23 cellular contexts compared by ENCODE assay signal in genomic region chr15:70539912-70540520, GRCh38.
"Had no signal": no experiment of that assay in that cellular context is flagged by ENCODE, and none has a peak within 500 bp of the region (broad histone marks: within the 10 kb centered on the region; RNA-seq: fewer than 3 reads in every experiment).

No MANE protein-coding gene starts in this region.

- H3K36me3 ChIP-seq: right lobe of liver, uterus had no signal

- H3K9me3 Mint-ChIP-seq: activated CD4-positive, alpha-beta T cell treated with anti-CD3 and anti-CD28 coated beads, Interleukin-2, amount 10 ng/mL, durations not matched to agents 24 days and 14 days; activated CD8-positive, alpha-beta T cell treated with anti-CD3 and anti-CD28 coated beads for 36 hours; activated T-helper 1 cell treated with anti-CD3 and anti-CD28 coated beads, Interleukin-12 subunit alpha, Interleukin-12 subunit beta, Interleukin-2, Interleukin-4 antibody, amounts not matched to agents 30 ng/mL and 10 ng/mL and 1 ng/mL, durations not matched to agents 14 hours and 24 hours and 36 hours; memory B cell had no signal

- H3K27me3 ChIP-seq: body of pancreas, right lobe of liver, testis, uterus had no signal

- H3K36me3 Mint-ChIP-seq: memory B cell had no signal

- H3K27ac Mint-ChIP-seq: activated CD4-positive, alpha-beta T cell treated with anti-CD3 and anti-CD28 coated beads, Interleukin-2, amount 10 ng/mL, durations not matched to agents 24 days and 14 days; activated CD8-positive, alpha-beta T cell treated with anti-CD3 and anti-CD28 coated beads for 36 hours; activated T-helper 1 cell treated with anti-CD3 and anti-CD28 coated beads, Interleukin-12 subunit alpha, Interleukin-12 subunit beta, Interleukin-2, Interleukin-4 antibody, amounts not matched to agents 30 ng/mL and 10 ng/mL and 1 ng/mL, durations not matched to agents 14 hours and 24 hours and 36 hours; memory B cell had no signal

- H3K4me3 Mint-ChIP-seq: activated CD4-positive, alpha-beta T cell treated with anti-CD3 and anti-CD28 coated beads, Interleukin-2, amount 10 ng/mL, durations not matched to agents 24 days and 14 days; activated CD8-positive, alpha-beta T cell treated with anti-CD3 and anti-CD28 coated beads for 36 hours; activated T-helper 1 cell treated with anti-CD3 and anti-CD28 coated beads, Interleukin-12 subunit alpha, Interleukin-12 subunit beta, Interleukin-2, Interleukin-4 antibody, amounts not matched to agents 30 ng/mL and 10 ng/mL and 1 ng/mL, durations not matched to agents 14 hours and 24 hours and 36 hours; memory B cell had no signal

- H3K4me3 ChIP-seq: body of pancreas, mucosa of descending colon, right lobe of liver, smooth muscle cell, testis, uterus had no signal

- H3K27ac ChIP-seq: body of pancreas, right lobe of liver, testis, uterus, VCaP had no signal

- H3K4me1 ChIP-seq: body of pancreas, right lobe of liver, testis, uterus had no signal

- DNase-seq: activated CD4-positive, alpha-beta T cell treated with anti-CD3 and anti-CD28 coated beads, Interleukin-2, amount 10 ng/mL, durations not matched to agents 24 days and 14 days; activated CD8-positive, alpha-beta T cell treated with anti-CD3 and anti-CD28 coated beads for 36 hours; activated gamma-delta T cell; activated naive CD4-positive, alpha-beta T cell treated with anti-CD3 and anti-CD28 coated beads, Interleukin-2, amount 50 U/mL, for 16 hours; anterior cingulate cortex; body of pancreas; dermis blood vessel endothelial cell; effector CD8-positive, alpha-beta T cell; foreskin melanocyte; hippocampal formation; mucosa of descending colon; occipital lobe; posterior cingulate gyrus; stimulated activated CD4-positive, alpha-beta T cell treated with anti-CD3 and anti-CD28 coated beads, Interleukin-2, amount 100 ng/mL, for 48 hours; stimulated activated naive CD4-positive, alpha-beta T cell; testis; uterus had no signal

- ATAC-seq: activated CD4-positive, CD25-positive, alpha-beta regulatory T cell treated with anti-CD3 and anti-CD28 coated beads, Interleukin-2, amount 50 U/mL, for 24 hours; activated CD8-positive, alpha-beta T cell treated with anti-CD3 and anti-CD28 coated beads for 36 hours; body of pancreas; right lobe of liver had no signal

- H3K27me3 Mint-ChIP-seq: activated CD8-positive, alpha-beta T cell treated with anti-CD3 and anti-CD28 coated beads for 36 hours had no signal

- H3K9me3 ChIP-seq: body of pancreas, mucosa of descending colon, right lobe of liver, testis, uterus had no signal
